In the genomic region with DNA sequence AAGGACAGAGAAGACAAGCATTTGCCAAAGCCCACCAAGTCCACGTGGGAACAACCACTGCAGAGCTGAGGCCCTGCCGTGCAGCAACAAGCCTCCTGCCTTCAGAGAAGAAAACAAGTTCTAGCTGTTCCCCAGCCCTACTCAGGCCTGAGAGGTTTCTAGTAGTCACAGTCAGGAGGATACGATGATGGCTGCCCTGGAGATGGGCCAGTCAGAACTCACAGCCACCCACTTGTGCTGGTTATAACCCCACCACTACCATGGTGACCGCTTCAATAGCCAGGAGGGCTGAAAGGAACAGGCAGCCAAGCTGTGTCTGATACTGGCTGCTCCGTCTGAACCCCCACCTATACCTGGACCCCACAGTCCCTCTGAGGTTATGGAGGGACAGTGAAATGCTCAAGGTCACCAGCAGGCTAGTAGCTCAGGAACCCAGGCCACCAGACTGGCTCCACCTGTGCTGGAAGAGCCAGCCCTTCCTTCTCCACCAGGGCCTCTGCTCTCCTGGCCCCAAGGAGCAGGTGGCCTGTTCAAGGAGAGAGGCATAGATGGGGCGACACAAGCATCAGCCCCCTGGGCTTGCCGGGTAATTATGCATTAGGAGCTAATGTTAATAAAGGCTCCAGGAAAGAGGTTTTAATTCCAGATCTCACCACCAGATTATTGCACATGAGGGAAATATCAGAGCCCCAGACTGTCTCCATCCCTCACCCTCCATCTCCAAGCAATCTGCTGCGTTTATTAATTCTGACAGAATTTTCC, we compare ENCODE assay signal across 23 cellular contexts.
A peak's percentile ranks its signal among the peaks of the same experiment; 100 is the strongest.
DNase-seq lines count a peak whose midpoint lies in the region; ATAC-seq, FAIRE-seq and TF ChIP-seq lines count a peak whose summit lies in the region.
"Had no signal": no experiment of that assay in that cellular context is flagged by ENCODE, and none has a peak within 500 bp of the region (broad histone marks: within the 10 kb centered on the region; RNA-seq: fewer than 3 reads in every experiment).

No MANE protein-coding gene starts in this region.

- 31% methylated on average over 5 of the region's 8 CpGs for WGBS in SK-N-SH (ENCODE audit: low lambda C conversion rate)

- no peak overlapping the region for H3K4me2 ChIP-seq in SK-N-SH

- POLR2A ChIA-PET in SK-N-SH (lab: Yijun Ruan, JAX) = no interaction called here

- TF ChIP-seq CTCF in SK-N-SH (IDR thresholded peaks at IDR 0.05) (no peak), bronchial epithelial cell (IDR thresholded peaks at IDR 0.05; ENCODE audit: insufficient read depth, low read length, severe bottlenecking) (no peak), right atrium auricular region (IDR thresholded peaks at IDR 0.05) (no peak), Peyer's patch (IDR thresholded peaks at IDR 0.05) (no peak)

- no peaks in the 10 kb centered on the region for H3K79me2 ChIP-seq in SK-N-SH (ENCODE audit: insufficient read depth)

- no peak for ATAC-seq in SK-N-SH treated with all-trans-retinoic acid at 6 μM for 48 hours
- ATAC-seq: HCT116 had no signal

- no peak overlapping the region for H2AFZ ChIP-seq in SK-N-SH (ENCODE audit: low read depth)
- H2AFZ ChIP-seq: GM23248 had no signal

- H3K4me3 ChIP-seq in SK-N-SH (ENCODE audit: low read depth in 2 of 2, low read length in 1 of 2) (no peak overlapping the region), bronchial epithelial cell (ENCODE audit: low read depth, low read length) (no peak overlapping the region), right atrium auricular region (no peak overlapping the region), Peyer's patch (no peak overlapping the region)
- H3K4me3 ChIP-seq: BLaER1 treated with 17β-estradiol and CSF1 and Interleukin-3, amounts not matched to agents 10 nM and 100 nM; GM23248; SK-N-MC had no signal

- CTCF ChIA-PET in SK-N-SH (lab: Yijun Ruan, JAX) = interaction anchor here (0.6 to 2.3 kb wide), 7 partner anchors 18 to 278 kb away, joined by 3 to 6 read pairs (median 3); no protein-coding TSS in a partner anchor

- peaks cover 0 to 14% of the 10 kb centered on the region in 2 experiments; a peak in 2 of 4 replicates for H3K4me1 ChIP-seq in SK-N-SH (ENCODE audit: control insufficient read depth in 1 of 2, insufficient read depth in 2 of 2, low read depth in 1 of 2, low read length in 1 of 2)
- H3K4me1 ChIP-seq in right atrium auricular region = peaks cover 0 to 4% of the 10 kb centered on the region in 2 donors
- H3K4me1 ChIP-seq in Peyer's patch = no peaks in the 10 kb centered on the region

- H3K9me3 ChIP-seq in SK-N-SH (no peaks in the 10 kb centered on the region), right atrium auricular region (no peaks in the 10 kb centered on the region), Peyer's patch (no peaks in the 10 kb centered on the region)
- H3K9me3 ChIP-seq: BLaER1 treated with 17β-estradiol and CSF1 and Interleukin-3, amounts not matched to agents 10 nM and 100 nM had no signal

- no peak; a peak in 1 of 4 replicates for TF ChIP-seq EP300 in SK-N-SH (IDR thresholded peaks at IDR 0.05; ENCODE audit: borderline replicate concordance in 1 of 2, low read depth in 1 of 2, low read length in 1 of 2)

- peak; percentile 73 for FAIRE-seq in bronchial epithelial cell (lab: Jason Lieb, UNC)
- FAIRE-seq: A204.1, GM12892, GM18507, RCC 7860 had no signal

- H3K9ac ChIP-seq in SK-N-SH = no peak overlapping the region
- H3K9ac ChIP-seq: BLaER1 treated with 17β-estradiol and CSF1 and Interleukin-3, amounts not matched to agents 10 nM and 100 nM; GM23248 had no signal

- H4K20me1 ChIP-seq in SK-N-SH (ENCODE audit: insufficient read depth) = no peaks in the 10 kb centered on the region
- H4K20me1 ChIP-seq: BLaER1 treated with 17β-estradiol and CSF1 and Interleukin-3, amounts not matched to agents 10 nM and 100 nM had no signal

- H3K27ac ChIP-seq in SK-N-SH (ENCODE audit: low read depth in 2 of 2, low read length in 1 of 2) = peak overlapping the region in 1 of 2 experiments; percentile 47; a peak in 1 of 4 replicates
- peak overlapping the region; percentile 68 to 78 for H3K27ac ChIP-seq in right atrium auricular region
- H3K27ac ChIP-seq in Peyer's patch = no peak overlapping the region
- H3K27ac ChIP-seq: BLaER1 treated with 17β-estradiol and CSF1 and Interleukin-3, amounts not matched to agents 10 nM and 100 nM; GM23248; SK-N-MC had no signal

- H3K9me2 ChIP-seq in SK-N-SH = no peaks in the 10 kb centered on the region

- no peaks in the 10 kb centered on the region for H3K36me3 ChIP-seq in SK-N-SH (replicated peaks in 1 of 2; ENCODE audit: control insufficient read depth in 1 of 2, insufficient read depth in 2 of 2, low read length in 1 of 2)
- no peaks in the 10 kb centered on the region for H3K36me3 ChIP-seq in bronchial epithelial cell (ENCODE audit: control insufficient read depth, insufficient read depth, low read length)
- no peaks in the 10 kb centered on the region for H3K36me3 ChIP-seq in right atrium auricular region
- no peaks in the 10 kb centered on the region for H3K36me3 ChIP-seq in Peyer's patch
- H3K36me3 ChIP-seq: BLaER1 treated with 17β-estradiol and CSF1 and Interleukin-3, amounts not matched to agents 10 nM and 100 nM had no signal

- no peak for TF ChIP-seq POLR2A in Peyer's patch (IDR thresholded peaks at IDR 0.05)

- no peaks in the 10 kb centered on the region for H3F3A ChIP-seq in SK-N-SH (replicated peaks; ENCODE audit: insufficient read depth)

- peak; percentile 53 for DNase-seq in SK-N-SH
- no peak for DNase-seq in bronchial epithelial cell (ENCODE audit: low read depth)
- no peak for DNase-seq in right atrium auricular region (ENCODE audit: low spot score)
- DNase-seq in Peyer's patch = no peak
- DNase-seq in NCI-H2107 treated with DMSO at 0.1 percent for 48 hours (lab: John Stamatoyannopoulos, UW; ENCODE audit: unreplicated experiment) = no peak
- DNase-seq in iPS-NIHi11 (ENCODE audit: low spot score) = no peak
- DNase-seq: CD8-positive, alpha-beta memory T cell; DMS53; EL; GM23248; MM.1S; NCI-H1105; NCI-H510A; NCI-H774; SHP77 had no signal

- H3K27me3 ChIP-seq in SK-N-SH (ENCODE audit: insufficient read depth) (no peaks in the 10 kb centered on the region; the same call in 1 of the 2 replicates), bronchial epithelial cell (ENCODE audit: control insufficient read depth, insufficient read depth, low read length) (peaks cover 8% of the 10 kb centered on the region), right atrium auricular region (no peaks in the 10 kb centered on the region), Peyer's patch (no peaks in the 10 kb centered on the region)
- H3K27me3 ChIP-seq: BLaER1 treated with 17β-estradiol and CSF1 and Interleukin-3, amounts not matched to agents 10 nM and 100 nM had no signal

- TF ChIP-seq RAD21 in SK-N-SH (IDR thresholded peaks at IDR 0.05; ENCODE audit: low read length) = 0 out of 2 replicates have a peak, but pooled peaks have one; percentile 9

TF ChIP-seq in SK-N-SH, 30 proteins besides CTCF, POLR2A, EP300 and RAD21:
- TF ChIP-seq SMC3 (IDR thresholded peaks at IDR 0.05; ENCODE audit: low read depth, low read length) = no peak
- TF ChIP-seq RXRA (IDR thresholded peaks at IDR 0.05; ENCODE audit: borderline replicate concordance, low read depth) = no peak
- TF ChIP-seq MEF2A (IDR thresholded peaks at IDR 0.05; ENCODE audit: borderline replicate concordance, low read depth) = no peak
- peak; percentile 50; the same call in 1 of the 2 replicates for TF ChIP-seq GATA2 (CRISPR knock-in tag; IDR thresholded peaks at IDR 0.05)
- TF ChIP-seq FOXM1 (IDR thresholded peaks at IDR 0.05; ENCODE audit: low read depth) = no peak
- TF ChIP-seq USF2 (IDR thresholded peaks at IDR 0.05; ENCODE audit: borderline replicate concordance, low read depth, low read length) = no peak

TF ChIP-seq in SK-N-SH treated with all-trans-retinoic acid at 6 μM for 48 hours, 23 proteins besides CTCF, POLR2A, EP300 and RAD21:
- TF ChIP-seq ZC3H10 (CRISPR knock-in tag; IDR thresholded peaks at IDR 0.05) (no peak), TCF4 (CRISPR knock-in tag; IDR thresholded peaks at IDR 0.05; ENCODE audit: borderline replicate concordance) (no peak), TSHZ2 (CRISPR knock-in tag; IDR thresholded peaks at IDR 0.05) (no peak), CSDC2 (CRISPR knock-in tag; IDR thresholded peaks at IDR 0.05) (no peak)
TF ChIP-seq in SK-N-SH treated with all-trans-retinoic acid at 6 μM for 48 hours: peak in this region for 0.

Comparison
In these comparisons a context has a peak if more than half of its experiments do, and no peak if none do; other contexts are left out.
1. H3K27ac ChIP-seq: peak in right atrium auricular region (2 of 2); none in Peyer's patch (0 of 4).